In the genomic region with DNA sequence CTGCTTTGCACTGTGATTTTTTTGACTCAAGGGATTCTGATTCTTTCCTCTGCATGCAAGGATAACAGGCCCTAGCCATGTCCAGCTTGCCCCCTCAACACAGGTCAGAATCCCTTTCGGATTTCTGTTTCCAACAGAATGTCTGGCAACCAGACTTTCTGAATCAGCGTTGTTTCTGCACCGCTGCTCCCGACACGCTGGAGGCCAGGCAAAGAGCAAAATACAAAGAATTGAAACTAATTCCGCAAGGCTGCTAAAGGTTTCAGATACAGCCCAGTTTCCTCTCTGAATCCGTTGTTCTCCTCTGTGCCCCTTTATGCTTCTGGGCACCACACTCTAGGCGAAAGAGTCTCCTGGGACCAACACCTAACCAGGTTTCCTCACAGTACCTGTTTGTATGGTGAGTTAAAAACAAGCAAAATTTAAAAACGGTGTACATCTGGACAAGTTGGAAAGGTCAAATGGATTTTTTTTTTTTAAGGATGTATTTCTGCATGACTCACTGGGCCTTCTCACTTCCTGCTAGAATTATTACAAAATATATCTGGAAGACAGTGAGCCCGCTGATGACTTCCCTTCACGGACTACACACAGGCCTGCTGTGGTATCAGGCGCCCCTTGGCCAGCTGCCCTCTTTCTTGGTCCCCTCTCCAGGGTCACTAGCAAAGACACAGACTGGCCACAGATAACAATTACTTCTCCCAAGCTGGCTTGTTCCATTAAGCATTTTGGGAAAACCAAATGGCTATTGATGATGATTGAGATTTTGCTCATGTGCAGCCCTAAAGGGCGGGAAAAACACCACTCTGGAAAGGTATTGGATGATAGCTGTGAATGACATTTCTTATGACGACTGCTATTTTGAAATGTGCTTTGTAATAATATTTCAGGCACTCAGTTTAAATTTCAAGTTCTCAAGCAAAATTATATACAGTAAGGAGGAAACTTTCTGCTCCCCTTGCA, we compare ENCODE assay signal across 11 cellular contexts.
A peak's percentile ranks its signal among the peaks of the same experiment; 100 is the strongest.
DNase-seq lines count a peak whose midpoint lies in the region; ATAC-seq and TF ChIP-seq lines count a peak whose summit lies in the region.
"Had no signal": no experiment of that assay in that cellular context is flagged by ENCODE, and none has a peak within 500 bp of the region (broad histone marks: within the 10 kb centered on the region; RNA-seq: fewer than 3 reads in every experiment).

No MANE protein-coding gene starts in this region.

- no peak overlapping the region for H3K27ac Mint-ChIP-seq in activated T-cell treated with anti-CD3 and anti-CD28 coated beads, Interleukin-2, amount 50 U/mL, for 72 hours
- H3K27ac Mint-ChIP-seq: B cell had no signal

- H3K9me3 ChIP-seq in duodenal mucosa (ENCODE audit: control insufficient read depth in 1 of 2, low read length in 2 of 2) (no peaks in the 10 kb centered on the region), mucosa of descending colon (no peaks in the 10 kb centered on the region)
- H3K9me3 ChIP-seq: Peyer's patch had no signal

- peaks cover 11% of the 10 kb centered on the region for H3K27me3 Mint-ChIP-seq in activated T-cell treated with anti-CD3 and anti-CD28 coated beads, Interleukin-2, amount 50 U/mL, for 72 hours (ENCODE audit: low read depth)
- H3K27me3 Mint-ChIP-seq: B cell; central memory CD8-positive, alpha-beta T cell had no signal

- H3K27me3 ChIP-seq in ACC112 (ENCODE audit: insufficient read depth, low read length) (no peaks in the 10 kb centered on the region), duodenal mucosa (ENCODE audit: control insufficient read depth in 1 of 2, insufficient read depth in 2 of 2, low read length in 2 of 2) (no peaks in the 10 kb centered on the region)
- H3K27me3 ChIP-seq: Peyer's patch had no signal

- H3K4me3 ChIP-seq in ACC112 (ENCODE audit: low read depth, low read length) = peak overlapping the region; percentile 65
- H3K4me3 ChIP-seq in duodenal mucosa (ENCODE audit: low read depth in 1 of 2, low read length in 2 of 2) = no peak overlapping the region
- no peak overlapping the region for H3K4me3 ChIP-seq in mucosa of descending colon
- H3K4me3 ChIP-seq: Peyer's patch had no signal

- ATAC-seq in mucosa of descending colon = peak; percentile 32
- ATAC-seq in HG03025 (IDR thresholded peaks at IDR 0.05; ENCODE audit: low FRiP score, unreplicated experiment) = no peak
- ATAC-seq in GM19395 (IDR thresholded peaks at IDR 0.05; ENCODE audit: unreplicated experiment) = no peak
- ATAC-seq in activated T-cell treated with anti-CD3 and anti-CD28 coated beads, Interleukin-2, amount 50 U/mL, for 72 hours (replicated peaks in 1 of 2) = no peak
- no peak for ATAC-seq in GM18505 (IDR thresholded peaks at IDR 0.05; ENCODE audit: unreplicated experiment)

- H3K27ac ChIP-seq in ACC112 (ENCODE audit: low read depth, low read length) (peak overlapping the region; percentile 91), duodenal mucosa (ENCODE audit: low read depth, low read length) (peak overlapping the region; percentile 39)

- no peak overlapping the region for H3K4me3 Mint-ChIP-seq in activated T-cell treated with anti-CD3 and anti-CD28 coated beads, Interleukin-2, amount 50 U/mL, for 72 hours
- H3K4me3 Mint-ChIP-seq: B cell; central memory CD8-positive, alpha-beta T cell had no signal

- DNase-seq in NOMO-1 treated with DMSO at 0.1 percent for 48 hours (lab: John Stamatoyannopoulos, UW; ENCODE audit: unreplicated experiment) (peak; percentile 69), mucosa of descending colon (peak in 2 of 3 donors; percentile 27 to 29)
- DNase-seq in activated T-cell treated with anti-CD3 and anti-CD28 coated beads, Interleukin-2, amount 50 U/mL, for 72 hours = no peak

- H3K4me1 ChIP-seq in ACC112 (ENCODE audit: control insufficient read depth, insufficient read depth, low read length, unreplicated experiment) (peaks cover 53% of the 10 kb centered on the region), duodenal mucosa (ENCODE audit: control insufficient read depth in 1 of 2, insufficient read depth in 2 of 2, low read length in 2 of 2) (peaks cover 0 to 4% of the 10 kb centered on the region in 2 donors), mucosa of descending colon (ENCODE audit: low read depth) (no peaks in the 10 kb centered on the region)

- no peaks in the 10 kb centered on the region for H3K4me1 Mint-ChIP-seq in activated T-cell treated with anti-CD3 and anti-CD28 coated beads, Interleukin-2, amount 50 U/mL, for 72 hours (ENCODE audit: low read depth)
- H3K4me1 Mint-ChIP-seq: central memory CD8-positive, alpha-beta T cell had no signal

- TF ChIP-seq POLR2A in GM18505 (IDR thresholded peaks at IDR 0.05; ENCODE audit: borderline replicate concordance, extremely low read depth, insufficient read depth, insufficient read length) = no peak

- H3K79me2 ChIP-seq in ACC112 (ENCODE audit: control insufficient read depth, insufficient read depth, low read length, unreplicated experiment) = no peaks in the 10 kb centered on the region

- no peaks in the 10 kb centered on the region for H3K36me3 ChIP-seq in ACC112 (ENCODE audit: insufficient read depth, low read length)
- H3K36me3 ChIP-seq in duodenal mucosa (ENCODE audit: control insufficient read depth in 1 of 2, insufficient read depth in 2 of 2, low read length in 2 of 2) = no peaks in the 10 kb centered on the region
- H3K36me3 ChIP-seq in mucosa of descending colon (ENCODE audit: low read depth) = no peaks in the 10 kb centered on the region
- H3K36me3 ChIP-seq: Peyer's patch had no signal

- H3K9ac ChIP-seq in duodenal mucosa (ENCODE audit: low read depth in 1 of 2, low read length in 2 of 2) = no peak overlapping the region

- H3K9me3 Mint-ChIP-seq in activated T-cell treated with anti-CD3 and anti-CD28 coated beads, Interleukin-2, amount 50 U/mL, for 72 hours = peaks cover 0 to 1% of the 10 kb centered on the region in 2 donors
- H3K9me3 Mint-ChIP-seq: central memory CD8-positive, alpha-beta T cell had no signal

- H2AFZ ChIP-seq in ACC112 (ENCODE audit: low read length, unreplicated experiment) = peak overlapping the region; percentile 98

- no peaks in the 10 kb centered on the region for H3K36me3 Mint-ChIP-seq in activated T-cell treated with anti-CD3 and anti-CD28 coated beads, Interleukin-2, amount 50 U/mL, for 72 hours (ENCODE audit: insufficient read depth in 2 of 2)

- intact Hi-C loops in mucosa of descending colon (cut with DNase I, micrococcal nuclease) = no loop called here

- no peak for TF ChIP-seq CTCF in mucosa of descending colon (IDR thresholded peaks at IDR 0.05)

Comparison
In these comparisons a context has a peak if more than half of its experiments do, and no peak if none do; other contexts are left out.
1. DNase-seq: peak in NOMO-1 treated with DMSO at 0.1 percent for 48 hours (single experiment) and mucosa of descending colon (2 of 3); none in activated T-cell treated with anti-CD3 and anti-CD28 coated beads, Interleukin-2, amount 50 U/mL, for 72 hours (0 of 2).